1 cellular context compared by ENCODE assay signal in the genomic region with DNA sequence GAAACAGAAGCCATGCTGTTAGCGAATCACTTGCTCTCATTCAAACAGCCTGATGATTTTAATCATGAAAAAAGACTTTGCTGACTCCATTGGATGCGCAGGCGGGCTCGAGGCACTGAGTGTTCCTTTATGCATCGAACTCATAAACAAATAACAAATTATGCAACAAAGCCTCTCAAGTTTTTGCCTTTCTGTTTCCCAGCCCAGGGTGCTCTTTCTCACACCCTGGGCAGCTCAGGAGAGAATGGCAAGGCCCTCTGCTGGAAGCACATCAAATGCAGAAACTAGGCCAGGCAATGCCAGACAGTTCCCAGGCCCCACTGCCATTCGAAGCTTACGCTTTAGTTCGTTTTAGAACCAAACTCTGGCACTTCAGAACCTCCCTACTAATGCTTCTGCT.
TF ChIP-seq lines count a peak whose summit lies in the region.

No MANE protein-coding gene starts in this region.

TF ChIP-seq in HepG2, 621 proteins besides CTCF, POLR2A, EP300 and RAD21 (continued from another document):
- TF ChIP-seq GATAD2A (CRISPR knock-in tag; IDR thresholded peaks at IDR 0.05) (no peak), PCBP1 (IDR thresholded peaks at IDR 0.05; ENCODE audit: borderline replicate concordance, low read depth, low read length) (no peak), KLF11 (CRISPR knock-in tag; IDR thresholded peaks at IDR 0.05) (no peak), NONO (IDR thresholded peaks at IDR 0.05) (no peak), NONO (CRISPR knock-in tag; conservative IDR thresholded peaks at IDR 0.05) (no peak), MAFK (conservative IDR thresholded peaks at IDR 0.05 in 1 of 2, IDR thresholded peaks at IDR 0.05 in 1 of 2; ENCODE audit: low read length in 2 of 2) (no peak), BRCA1 (CRISPR knock-in tag; IDR thresholded peaks at IDR 0.05) (no peak)
- TF ChIP-seq, protein P1, sequence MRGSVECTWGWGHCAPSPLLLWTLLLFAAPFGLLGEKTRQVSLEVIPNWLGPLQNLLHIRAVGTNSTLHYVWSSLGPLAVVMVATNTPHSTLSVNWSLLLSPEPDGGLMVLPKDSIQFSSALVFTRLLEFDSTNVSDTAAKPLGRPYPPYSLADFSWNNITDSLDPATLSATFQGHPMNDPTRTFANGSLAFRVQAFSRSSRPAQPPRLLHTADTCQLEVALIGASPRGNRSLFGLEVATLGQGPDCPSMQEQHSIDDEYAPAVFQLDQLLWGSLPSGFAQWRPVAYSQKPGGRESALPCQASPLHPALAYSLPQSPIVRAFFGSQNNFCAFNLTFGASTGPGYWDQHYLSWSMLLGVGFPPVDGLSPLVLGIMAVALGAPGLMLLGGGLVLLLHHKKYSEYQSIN (CRISPR knock-in tag; IDR thresholded peaks at IDR 0.05; ENCODE audit: borderline replicate concordance) = no peak
- TF ChIP-seq, protein P2, sequence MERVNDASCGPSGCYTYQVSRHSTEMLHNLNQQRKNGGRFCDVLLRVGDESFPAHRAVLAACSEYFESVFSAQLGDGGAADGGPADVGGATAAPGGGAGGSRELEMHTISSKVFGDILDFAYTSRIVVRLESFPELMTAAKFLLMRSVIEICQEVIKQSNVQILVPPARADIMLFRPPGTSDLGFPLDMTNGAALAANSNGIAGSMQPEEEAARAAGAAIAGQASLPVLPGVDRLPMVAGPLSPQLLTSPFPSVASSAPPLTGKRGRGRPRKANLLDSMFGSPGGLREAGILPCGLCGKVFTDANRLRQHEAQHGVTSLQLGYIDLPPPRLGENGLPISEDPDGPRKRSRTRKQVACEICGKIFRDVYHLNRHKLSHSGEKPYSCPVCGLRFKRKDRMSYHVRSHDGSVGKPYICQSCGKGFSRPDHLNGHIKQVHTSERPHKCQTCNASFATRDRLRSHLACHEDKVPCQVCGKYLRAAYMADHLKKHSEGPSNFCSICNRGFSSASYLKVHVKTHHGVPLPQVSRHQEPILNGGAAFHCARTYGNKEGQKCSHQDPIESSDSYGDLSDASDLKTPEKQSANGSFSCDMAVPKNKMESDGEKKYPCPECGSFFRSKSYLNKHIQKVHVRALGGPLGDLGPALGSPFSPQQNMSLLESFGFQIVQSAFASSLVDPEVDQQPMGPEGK (CRISPR knock-in tag; IDR thresholded peaks at IDR 0.05) = no peak
- TF ChIP-seq, protein P3, sequence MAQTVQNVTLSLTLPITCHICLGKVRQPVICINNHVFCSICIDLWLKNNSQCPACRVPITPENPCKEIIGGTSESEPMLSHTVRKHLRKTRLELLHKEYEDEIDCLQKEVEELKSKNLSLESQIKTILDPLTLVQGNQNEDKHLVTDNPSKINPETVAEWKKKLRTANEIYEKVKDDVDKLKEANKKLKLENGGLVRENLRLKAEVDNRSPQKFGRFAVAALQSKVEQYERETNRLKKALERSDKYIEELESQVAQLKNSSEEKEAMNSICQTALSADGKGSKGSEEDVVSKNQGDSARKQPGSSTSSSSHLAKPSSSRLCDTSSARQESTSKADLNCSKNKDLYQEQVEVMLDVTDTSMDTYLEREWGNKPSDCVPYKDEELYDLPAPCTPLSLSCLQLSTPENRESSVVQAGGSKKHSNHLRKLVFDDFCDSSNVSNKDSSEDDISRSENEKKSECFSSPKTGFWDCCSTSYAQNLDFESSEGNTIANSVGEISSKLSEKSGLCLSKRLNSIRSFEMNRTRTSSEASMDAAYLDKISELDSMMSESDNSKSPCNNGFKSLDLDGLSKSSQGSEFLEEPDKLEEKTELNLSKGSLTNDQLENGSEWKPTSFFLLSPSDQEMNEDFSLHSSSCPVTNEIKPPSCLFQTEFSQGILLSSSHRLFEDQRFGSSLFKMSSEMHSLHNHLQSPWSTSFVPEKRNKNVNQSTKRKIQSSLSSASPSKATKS (CRISPR knock-in tag; IDR thresholded peaks at IDR 0.05) = no peak
- TF ChIP-seq, protein P4, sequence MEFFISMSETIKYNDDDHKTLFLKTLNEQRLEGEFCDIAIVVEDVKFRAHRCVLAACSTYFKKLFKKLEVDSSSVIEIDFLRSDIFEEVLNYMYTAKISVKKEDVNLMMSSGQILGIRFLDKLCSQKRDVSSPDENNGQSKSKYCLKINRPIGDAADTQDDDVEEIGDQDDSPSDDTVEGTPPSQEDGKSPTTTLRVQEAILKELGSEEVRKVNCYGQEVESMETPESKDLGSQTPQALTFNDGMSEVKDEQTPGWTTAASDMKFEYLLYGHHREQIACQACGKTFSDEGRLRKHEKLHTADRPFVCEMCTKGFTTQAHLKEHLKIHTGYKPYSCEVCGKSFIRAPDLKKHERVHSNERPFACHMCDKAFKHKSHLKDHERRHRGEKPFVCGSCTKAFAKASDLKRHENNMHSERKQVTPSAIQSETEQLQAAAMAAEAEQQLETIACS (CRISPR knock-in tag; IDR thresholded peaks at IDR 0.05) = no peak
- TF ChIP-seq, protein P5, sequence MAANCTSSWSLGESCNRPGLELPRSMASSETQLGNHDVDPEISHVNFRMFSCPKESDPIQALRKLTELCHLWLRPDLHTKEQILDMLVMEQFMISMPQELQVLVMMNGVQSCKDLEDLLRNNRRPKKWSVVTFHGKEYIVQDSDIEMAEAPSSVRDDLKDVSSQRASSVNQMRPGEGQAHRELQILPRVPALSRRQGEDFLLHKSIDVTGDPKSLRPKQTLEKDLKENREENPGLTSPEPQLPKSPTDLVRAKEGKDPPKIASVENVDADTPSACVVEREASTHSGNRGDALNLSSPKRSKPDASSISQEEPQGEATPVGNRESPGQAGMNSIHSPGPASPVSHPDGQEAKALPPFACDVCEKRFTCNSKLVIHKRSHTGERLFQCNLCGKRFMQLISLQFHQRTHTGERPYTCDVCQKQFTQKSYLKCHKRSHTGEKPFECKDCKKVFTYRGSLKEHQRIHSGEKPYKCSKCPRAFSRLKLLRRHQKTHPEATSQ (CRISPR knock-in tag; IDR thresholded peaks at IDR 0.05; ENCODE audit: borderline replicate concordance) = no peak
